In genomic region chr14:21234112-21234511, GRCh38 we compare ENCODE assay signal across 19 cellular contexts. TPM values are rescaled to one million over a fixed set of nuclear protein-coding genes. Genes with fewer than 3 reads are reported as not detected.
DNase-seq lines count a peak whose midpoint lies in the region; ATAC-seq and TF ChIP-seq lines count a peak whose summit lies in the region.
"Had no signal": no experiment of that assay in that cellular context is flagged by ENCODE, and none has a peak within 500 bp of the region (broad histone marks: within the 10 kb centered on the region; RNA-seq: fewer than 3 reads in every experiment).

No MANE protein-coding gene starts in this region.

- peak overlapping the region; percentile 49 for H3K4ac ChIP-seq in trophoblast cell (ENCODE audit: low read depth, low read length)

- H3K36me3 Mint-ChIP-seq in activated T-cell treated with anti-CD3 and anti-CD28 coated beads, Interleukin-2, amount 50 U/mL, for 72 hours (ENCODE audit: insufficient read depth in 2 of 2) = peaks cover 17 to 60% of the 10 kb centered on the region in 2 donors
- H3K36me3 Mint-ChIP-seq in central memory CD8-positive, alpha-beta T cell (ENCODE audit: insufficient read depth) = peaks cover 79% of the 10 kb centered on the region

- no CpG with 5 or more reads among the region's 5 CpGs for WGBS in trophoblast cell (ENCODE audit: extremely low coverage, insufficient coverage, insufficient read length)
- 89% methylated on average over 5 of the region's 5 CpGs for WGBS in hepatocyte (ENCODE audit: low lambda C conversion rate, missing lambda C conversion rate)

- TF ChIP-seq CTCF in PC-9 (conservative IDR thresholded peaks at IDR 0.05) = no peak
- TF ChIP-seq CTCF in hepatocyte (IDR thresholded peaks at IDR 0.05; ENCODE audit: poor library complexity) = no peak

- H3K4me2 ChIP-seq in PC-9 (no peak overlapping the region), trophoblast cell (ENCODE audit: low read length) (no peak overlapping the region), hepatocyte (no peak overlapping the region)

- intact Hi-C loops in PC-9 (cut with micrococcal nuclease; ENCODE audit: unreplicated experiment) = no loop called here

- H3K4me3 ChIP-seq in PC-9 (no peak overlapping the region), trophoblast cell (ENCODE audit: low read depth, low read length) (no peak overlapping the region), hepatocyte (no peak overlapping the region)
- H3K4me3 ChIP-seq: sigmoid colon, suprapubic skin had no signal

- BruUV-seq in PC-9 (replicated peaks; lab: Mats Ljungman, UMichigan) = no TSS peak

- H3K4me1 ChIP-seq in PC-9 (replicated peaks; ENCODE audit: insufficient read depth) (no peaks in the 10 kb centered on the region), trophoblast cell (ENCODE audit: control insufficient read depth in 1 of 2, insufficient read depth in 2 of 2, low read length in 2 of 2) (no peaks in the 10 kb centered on the region), hepatocyte (ENCODE audit: insufficient read depth) (peaks cover 5% of the 10 kb centered on the region)

- no peak for DNase-seq in activated T-cell treated with anti-CD3 and anti-CD28 coated beads, Interleukin-2, amount 50 U/mL, for 72 hours
- no peak for DNase-seq in activated T-cell treated with anti-CD3 and anti-CD28 coated beads, Interleukin-2, amount 50 U/mL, for 48 hours
- DNase-seq in PC-9 = no peak
- DNase-seq in central memory CD8-positive, alpha-beta T cell (ENCODE audit: low spot score in 2 of 2) = no peak
- no peak for DNase-seq in trophoblast cell
- no peak for DNase-seq in glomerular visceral epithelial cell (ENCODE audit: extremely low spot score)
- no peak for DNase-seq in hepatocyte (ENCODE audit: low spot score)
- DNase-seq: ACHN; central memory CD4-positive, alpha-beta T cell; endodermal cell; left cardiac atrium; NCI-H226; occipital lobe; sigmoid colon had no signal

- no peaks in the 10 kb centered on the region for H3K27me3 Mint-ChIP-seq in activated T-cell treated with anti-CD3 and anti-CD28 coated beads, Interleukin-2, amount 50 U/mL, for 72 hours (ENCODE audit: low read depth)
- H3K27me3 Mint-ChIP-seq in central memory CD8-positive, alpha-beta T cell = no peaks in the 10 kb centered on the region

- no peak overlapping the region for H4K91ac ChIP-seq in trophoblast cell (ENCODE audit: low read depth, low read length)

- peaks cover 99% of the 10 kb centered on the region for H3F3A ChIP-seq in PC-9 (ENCODE audit: insufficient read depth, low read depth)

- H4K20me1 ChIP-seq in PC-9 (ENCODE audit: insufficient read depth) = peaks cover 100% of the 10 kb centered on the region
- H4K20me1 ChIP-seq in hepatocyte (ENCODE audit: insufficient read depth, poor library complexity, severe bottlenecking) = peaks cover 99% of the 10 kb centered on the region

- no peaks in the 10 kb centered on the region for H3K9me3 Mint-ChIP-seq in activated T-cell treated with anti-CD3 and anti-CD28 coated beads, Interleukin-2, amount 50 U/mL, for 72 hours
- no peaks in the 10 kb centered on the region for H3K9me3 Mint-ChIP-seq in central memory CD8-positive, alpha-beta T cell
- H3K9me3 Mint-ChIP-seq: endodermal cell had no signal

- no peaks in the 10 kb centered on the region for H3K27me3 ChIP-seq in PC-9 (ENCODE audit: insufficient read depth, low read depth)
- H3K27me3 ChIP-seq in trophoblast cell (ENCODE audit: insufficient read depth, low read length) = no peaks in the 10 kb centered on the region
- no peaks in the 10 kb centered on the region for H3K27me3 ChIP-seq in hepatocyte
- H3K27me3 ChIP-seq: sigmoid colon, suprapubic skin had no signal

- no peak overlapping the region for H4K12ac ChIP-seq in trophoblast cell (ENCODE audit: low read depth, low read length)

- no peaks in the 10 kb centered on the region for H3K9me2 ChIP-seq in PC-9 (ENCODE audit: insufficient read depth)
- H3K9me2 ChIP-seq in hepatocyte (replicated peaks; ENCODE audit: insufficient read depth) = no peaks in the 10 kb centered on the region

- H2BK120ac ChIP-seq in trophoblast cell (ENCODE audit: insufficient read depth, low read length, poor library complexity) = no peak overlapping the region

- H2AFZ ChIP-seq in PC-9 = no peak overlapping the region
- H2AFZ ChIP-seq in trophoblast cell (ENCODE audit: insufficient read depth, low read length, poor library complexity) = no peak overlapping the region
- no peak overlapping the region for H2AFZ ChIP-seq in hepatocyte

- no peak overlapping the region for H3K18ac ChIP-seq in trophoblast cell (ENCODE audit: low read length)

- CTCF ChIA-PET in PC-9 (lab: Charles Lee) = no interaction called here

- no peak overlapping the region for H3K9ac ChIP-seq in trophoblast cell (ENCODE audit: low read length)

- H3K36me3 ChIP-seq in PC-9 (ENCODE audit: low read depth) (peaks cover 88% of the 10 kb centered on the region), trophoblast cell (ENCODE audit: control insufficient read depth in 1 of 2, insufficient read depth in 2 of 2, low read length in 2 of 2) (peaks cover 30 to 38% of the 10 kb centered on the region in 2 experiments), hepatocyte (replicated peaks; ENCODE audit: insufficient read depth, low read depth) (peaks cover 8% of the 10 kb centered on the region)

- no peak overlapping the region for H2AK5ac ChIP-seq in trophoblast cell (ENCODE audit: low read length)

- H2BK5ac ChIP-seq in trophoblast cell (ENCODE audit: low read depth, low read length, poor library complexity) = no peak overlapping the region

- H3K27ac ChIP-seq in PC-9 (peak overlapping the region; percentile 20; the same call in 1 of the 2 replicates), trophoblast cell (ENCODE audit: low read depth, low read length) (no peak overlapping the region), hepatocyte (no peak overlapping the region)
- H3K27ac ChIP-seq: RWPE1, sigmoid colon, suprapubic skin had no signal

- H3K23ac ChIP-seq in trophoblast cell (ENCODE audit: low read length) = no peak overlapping the region

- H3K14ac ChIP-seq in trophoblast cell (ENCODE audit: low read length) = no peak overlapping the region

- ATAC-seq in activated T-cell treated with anti-CD3 and anti-CD28 coated beads, Interleukin-2, amount 50 U/mL, for 72 hours (replicated peaks in 1 of 2) = no peak
- no peak for ATAC-seq in central memory CD8-positive, alpha-beta T cell (replicated peaks; ENCODE audit: extremely low read depth, poor library complexity, severe bottlenecking)
- ATAC-seq in HG02970 (IDR thresholded peaks at IDR 0.05; ENCODE audit: low FRiP score, unreplicated experiment) = no peak

- POLR2A ChIA-PET in PC-9 (lab: Charles Lee; ENCODE audit: unreplicated experiment) = no interaction called here

- H4K8ac ChIP-seq in trophoblast cell (ENCODE audit: low read depth, low read length) = no peak overlapping the region

- H3K79me1 ChIP-seq in trophoblast cell (ENCODE audit: low read length) = no peaks in the 10 kb centered on the region

- peak overlapping the region in 1 of 2 donors; percentile 79 for H3K4me3 Mint-ChIP-seq in activated T-cell treated with anti-CD3 and anti-CD28 coated beads, Interleukin-2, amount 50 U/mL, for 72 hours
- H3K4me3 Mint-ChIP-seq in central memory CD8-positive, alpha-beta T cell = peak overlapping the region; percentile 47
- H3K4me3 Mint-ChIP-seq: endodermal cell had no signal

- H3K79me2 ChIP-seq in PC-9 (ENCODE audit: low read depth) = peaks cover 100% of the 10 kb centered on the region
- H3K79me2 ChIP-seq in trophoblast cell (ENCODE audit: control insufficient read depth, insufficient read depth, low read length, poor library complexity) = peaks cover 14% of the 10 kb centered on the region
- peaks cover 100% of the 10 kb centered on the region for H3K79me2 ChIP-seq in hepatocyte

- H2BK12ac ChIP-seq in trophoblast cell (ENCODE audit: low read length) = no peak overlapping the region

- peak overlapping the region; percentile 93 for H3K27ac Mint-ChIP-seq in activated T-cell treated with anti-CD3 and anti-CD28 coated beads, Interleukin-2, amount 50 U/mL, for 72 hours
- peak overlapping the region; percentile 86 for H3K27ac Mint-ChIP-seq in central memory CD8-positive, alpha-beta T cell (ENCODE audit: low read depth)

- H3K4me1 Mint-ChIP-seq in activated T-cell treated with anti-CD3 and anti-CD28 coated beads, Interleukin-2, amount 50 U/mL, for 72 hours (ENCODE audit: low read depth) = peaks cover 96% of the 10 kb centered on the region
- peaks cover 89% of the 10 kb centered on the region for H3K4me1 Mint-ChIP-seq in central memory CD8-positive, alpha-beta T cell

- H3K9me3 ChIP-seq in PC-9 (ENCODE audit: insufficient read depth, low read depth) (no peaks in the 10 kb centered on the region), trophoblast cell (ENCODE audit: insufficient read depth, low read depth, low read length) (no peaks in the 10 kb centered on the region), hepatocyte (ENCODE audit: low read depth) (no peaks in the 10 kb centered on the region)
- H3K9me3 ChIP-seq: sigmoid colon, suprapubic skin had no signal

RNA-seq across cellular contexts. Expression of gene HNRNPC, which starts 35.1 kb away (rescaled TPM):
- total RNA-seq in activated T-cell treated with anti-CD3 and anti-CD28 coated beads, Interleukin-2, amount 50 U/mL, for 72 hours = 1,000 to 10,000 TPM; 1,220 to 1,492 TPM
- total RNA-seq in PC-9 (2021) (486 and 550 TPM in 2 replicates), hepatocyte (740 and 800 TPM in 2 replicates)
- 959 and 960 TPM in 2 replicates for polyA plus RNA-seq in trophoblast cell (2013)
- polyA plus RNA-seq in hepatocyte = 513 and 521 TPM in 2 replicates

RNA-seq across cellular contexts. Expression of gene RPGRIP1, which starts 45.8 kb away (rescaled TPM):
- not detected for total RNA-seq in activated T-cell treated with anti-CD3 and anti-CD28 coated beads, Interleukin-2, amount 50 U/mL, for 72 hours
- 0.75 and 2.1 TPM in 2 replicates for total RNA-seq in PC-9 (2021)
- polyA plus RNA-seq in trophoblast cell (2013) = 0.01 TPM in 1 of 2 replicates, not detected in the other
- 0.07 TPM in 1 of 2 replicates, not detected in the other for total RNA-seq in hepatocyte
- polyA plus RNA-seq in hepatocyte = not detected in 2 replicates
- total RNA-seq: Daoy, fibroblast of villous mesenchyme, suprapubic skin had no signal
